In genomic region chr13:45162194-45162593, GRCh38 we compare ENCODE assay signal across 14 cellular contexts. TPM values are rescaled to one million over a fixed set of nuclear protein-coding genes. Genes with fewer than 3 reads are reported as not detected.
DNase-seq lines count a peak whose midpoint lies in the region; ATAC-seq and TF ChIP-seq lines count a peak whose summit lies in the region.
"Had no signal": no experiment of that assay in that cellular context is flagged by ENCODE, and none has a peak within 500 bp of the region (broad histone marks: within the 10 kb centered on the region; RNA-seq: fewer than 3 reads in every experiment).

No MANE protein-coding gene starts in this region.

- H3K9me3 Mint-ChIP-seq in glutamatergic neuron (ENCODE audit: unreplicated experiment): no peaks in the 10 kb centered on the region
- H3K9me3 Mint-ChIP-seq: natural killer cell had no signal

- no peaks in the 10 kb centered on the region for H3K9me3 ChIP-seq in thoracic aorta

- no peak for TF ChIP-seq CTCF in foreskin keratinocyte (conservative IDR thresholded peaks at IDR 0.05)
- no peak for TF ChIP-seq CTCF in thoracic aorta (IDR thresholded peaks at IDR 0.05)
- no peak for TF ChIP-seq CTCF in glutamatergic neuron (IDR thresholded peaks at IDR 0.05; ENCODE audit: partially characterized antibody, unreplicated experiment)

- peaks cover 18% of the 10 kb centered on the region for H3K4me1 ChIP-seq in foreskin keratinocyte
- peaks cover 9 to 13% of the 10 kb centered on the region in 2 donors for H3K4me1 ChIP-seq in thoracic aorta (ENCODE audit: control insufficient read depth in 1 of 2, low read depth in 2 of 2)

- H3K4me3 Mint-ChIP-seq in glutamatergic neuron (ENCODE audit: unreplicated experiment): no peak overlapping the region
- H3K4me3 Mint-ChIP-seq: activated naive CD4-positive, alpha-beta T cell treated with anti-CD3 and anti-CD28 coated beads, Interleukin-2, amount 50 U/mL, for 24 hours; natural killer cell had no signal

- H3K4me3 ChIP-seq in thoracic aorta: no peak overlapping the region
- H3K4me3 ChIP-seq: dorsolateral prefrontal cortex had no signal

- H3K4me1 Mint-ChIP-seq in glutamatergic neuron (ENCODE audit: low read depth, unreplicated experiment): no peaks in the 10 kb centered on the region

- H3K27me3 Mint-ChIP-seq in glutamatergic neuron (ENCODE audit: unreplicated experiment): no peaks in the 10 kb centered on the region
- H3K27me3 Mint-ChIP-seq: activated naive CD4-positive, alpha-beta T cell treated with anti-CD3 and anti-CD28 coated beads, Interleukin-2, amount 50 U/mL, for 24 hours had no signal

- H3K27ac ChIP-seq in foreskin keratinocyte (peak overlapping the region; percentile 55), thoracic aorta (peak overlapping the region; percentile 23 to 31)

- H3K27me3 ChIP-seq in foreskin keratinocyte (no peaks in the 10 kb centered on the region), thoracic aorta (replicated peaks; ENCODE audit: insufficient read depth) (no peaks in the 10 kb centered on the region)
- H3K27me3 ChIP-seq: dorsolateral prefrontal cortex had no signal

- no peaks in the 10 kb centered on the region for H3K36me3 Mint-ChIP-seq in glutamatergic neuron (ENCODE audit: unreplicated experiment)

- H3K27ac Mint-ChIP-seq in glutamatergic neuron (ENCODE audit: unreplicated experiment): no peak overlapping the region
- H3K27ac Mint-ChIP-seq: activated naive CD4-positive, alpha-beta T cell treated with anti-CD3 and anti-CD28 coated beads, Interleukin-2, amount 50 U/mL, for 24 hours; natural killer cell had no signal

- DNase-seq in HT-29 (ENCODE audit: low spot score): peak; percentile 49
- DNase-seq in astrocyte of the hippocampus (ENCODE audit: low read depth, low spot score): peak; percentile 48
- no peak for DNase-seq in foreskin keratinocyte
- no peak for DNase-seq in thoracic aorta (ENCODE audit: low spot score)
- no peak for DNase-seq in glutamatergic neuron
- no peak for DNase-seq in Right ventricle myocardium inferior (ENCODE audit: missing footprints)
- DNase-seq: dorsolateral prefrontal cortex, natural killer cell, NCI-H1436 treated with DMSO at 0.1 percent for 48 hours, NCI-H524 treated with DMSO at 0.1 percent for 48 hours had no signal

- ATAC-seq in foreskin keratinocyte: no peak
- ATAC-seq in thoracic aorta (ENCODE audit: insufficient number of reproducible peaks, low FRiP score, low read depth): no peak
- no peak for ATAC-seq in HG02588 (IDR thresholded peaks at IDR 0.05; ENCODE audit: unreplicated experiment)
- ATAC-seq in Right ventricle myocardium inferior: no peak
- ATAC-seq: natural killer cell had no signal

- intact Hi-C loops in Right ventricle myocardium inferior (cut with DNase I): no loop called here

- no peaks in the 10 kb centered on the region for H3K36me3 ChIP-seq in thoracic aorta

RNA-seq across cellular contexts. Expression of gene KCTD4, which starts 38.7 kb away (rescaled TPM):
- not detected in 2 replicates for total RNA-seq in HT-29 (2014; rRNA removed; shearing (Covaris generic))
- total RNA-seq in foreskin keratinocyte (0.14 and 0.21 TPM in 2 replicates), thoracic aorta (not detected), glutamatergic neuron (ENCODE audit: unreplicated experiment) (not detected), Right ventricle myocardium inferior (not detected)
- 0.12 and 0.17 TPM in 2 replicates for polyA plus RNA-seq in foreskin keratinocyte
- total RNA-seq: glomerular endothelial cell, natural killer cell, subcutaneous adipose tissue had no signal

RNA-seq across cellular contexts. Expression of gene GTF2F2, which starts 41.9 kb away (rescaled TPM):
- total RNA-seq in HT-29 (2014; rRNA removed; shearing (Covaris generic)): 16.8 and 18.2 TPM in 2 replicates
- total RNA-seq in foreskin keratinocyte (45.4 and 49.3 TPM in 2 replicates), thoracic aorta (10 to 100 TPM in 1 of 2 donors, 1 to 10 TPM in 1; 7.2 to 18.4 TPM), glutamatergic neuron (ENCODE audit: unreplicated experiment) (25.9 TPM), Right ventricle myocardium inferior (19.7 TPM)
- polyA plus RNA-seq in foreskin keratinocyte: 34.5 and 42.8 TPM in 2 replicates

Comparison
In these comparisons a context has a peak if more than half of its experiments do, and no peak if none do; other contexts are left out.
1. DNase-seq: peak in HT-29 (single experiment) and astrocyte of the hippocampus (single experiment); none in foreskin keratinocyte (0 of 2), thoracic aorta (single experiment), glutamatergic neuron (single experiment) and Right ventricle myocardium inferior (single experiment).